17 cellular contexts compared by ENCODE assay signal in the genomic region with DNA sequence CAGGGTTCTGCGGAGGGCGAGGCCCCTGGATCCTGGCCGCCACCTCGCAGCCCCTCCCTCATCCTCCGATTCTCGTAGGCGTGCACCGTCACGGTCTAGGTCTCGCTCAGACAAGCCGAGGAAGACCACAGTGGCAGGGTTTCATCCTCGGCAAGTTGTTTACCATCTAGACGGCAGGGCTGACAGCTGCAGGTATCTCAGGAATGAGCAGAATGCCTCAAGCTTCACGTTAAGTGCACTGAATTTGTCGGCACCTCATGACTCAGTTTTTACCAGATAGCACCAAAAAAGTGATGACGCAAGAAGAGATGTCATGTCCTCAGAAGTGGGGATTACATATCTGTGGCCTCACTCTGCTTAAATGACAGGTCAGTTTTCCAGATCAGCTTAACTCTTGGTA. TPM values are rescaled to one million over a fixed set of nuclear protein-coding genes. Genes with fewer than 3 reads are reported as not detected.
DNase-seq lines count a peak whose midpoint lies in the region; ATAC-seq and TF ChIP-seq lines count a peak whose summit lies in the region.
"Had no signal": no experiment of that assay in that cellular context is flagged by ENCODE, and none has a peak within 500 bp of the region (broad histone marks: within the 10 kb centered on the region; RNA-seq: fewer than 3 reads in every experiment).

No MANE protein-coding gene starts in this region.

- CTCF ChIA-PET in IMR-90 (lab: Yijun Ruan, JAX): no interaction called here
- CTCF ChIA-PET in mammary epithelial cell (lab: Charles Lee; ENCODE audit: low non-redundant PET): interaction anchor here (0.6 kb wide), 1 partner anchor 14 kb away, joined by 7 read pairs; no protein-coding TSS in a partner anchor
- CTCF ChIA-PET in activated CD4-positive, alpha-beta T cell treated with anti-CD3 and anti-CD28 coated beads for 36 hours (lab: Charles Lee): interaction anchor here (0.6 kb wide), 1 partner anchor 929 kb away, joined by 3 read pairs; no protein-coding TSS in a partner anchor
- CTCF ChIA-PET in T-cell (lab: Charles Lee): interaction anchor here in 1 of 2 donors (0.6 kb wide), 1 partner anchor 95 kb away, joined by 6 read pairs; no protein-coding TSS in a partner anchor

- H2AK9ac ChIP-seq in IMR-90 (replicated peaks; ENCODE audit: low read depth, low read length, poor library complexity): no peak overlapping the region

- H3K14ac ChIP-seq in IMR-90 (replicated peaks; ENCODE audit: low read depth, low read length): no peak overlapping the region

- H3K4me1 ChIP-seq in IMR-90 (ENCODE audit: control insufficient read depth, insufficient read depth, low read length) (no peaks in the 10 kb centered on the region), mammary epithelial cell (ENCODE audit: insufficient read depth, low read length) (no peaks in the 10 kb centered on the region)

- whole genome bisulfite sequencing in IMR-90 (ENCODE audit: extremely low coverage in 2 of 2, insufficient read length in 1 of 2), 2 experiments: 3% methylated on average over 8 of the region's 16 CpGs; no CpG with 5 or more reads in 1 of the 2 experiments
- 9% methylated on average over 16 of the region's 16 CpGs for WGBS in mammary epithelial cell (ENCODE audit: low coverage, missing lambda C conversion rate)

- H2BK20ac ChIP-seq in IMR-90 (ENCODE audit: low read depth, low read length): no peak overlapping the region

- no peak for TF ChIP-seq POLR2A in IMR-90 (IDR thresholded peaks at IDR 0.05; ENCODE audit: low read depth, low read length)

- H3K4me3 ChIP-seq in IMR-90 (ENCODE audit: insufficient read depth, low read depth, low read length): no peak overlapping the region
- no peak overlapping the region for H3K4me3 ChIP-seq in mammary epithelial cell (replicated peaks in 1 of 3; ENCODE audit: insufficient read depth in 1 of 3, low read depth in 2 of 3, low read length in 3 of 3)
- H3K4me3 ChIP-seq: cardiac muscle cell had no signal

- H2AK5ac ChIP-seq in IMR-90 (ENCODE audit: low read depth, low read length): no peak overlapping the region

- in situ Hi-C loops in IMR-90 (cut with MboI; ENCODE audit: low sequenced_read_pairs) (no loop called here), mammary epithelial cell (cut with MboI; ENCODE audit: low sequenced_read_pairs in 2 of 2) (no loop called here)

- H2BK120ac ChIP-seq in IMR-90 (ENCODE audit: low read depth, low read length): no peak overlapping the region

- BruUV-seq in IMR-90 (replicated peaks; lab: Mats Ljungman, UMichigan): no TSS peak
- BruUV-seq in mammary epithelial cell (replicated peaks; lab: Mats Ljungman, UMichigan): no TSS peak

- no peak overlapping the region for H3K23ac ChIP-seq in IMR-90 (ENCODE audit: low read depth, low read length)

- no peak overlapping the region for H3K4me3 Mint-ChIP-seq in activated CD4-positive, alpha-beta T cell treated with anti-CD3 and anti-CD28 coated beads for 36 hours
- no peak overlapping the region for H3K4me3 Mint-ChIP-seq in T-cell
- H3K4me3 Mint-ChIP-seq: activated naive CD4-positive, alpha-beta T cell treated with anti-CD3 and anti-CD28 coated beads for 36 hours had no signal

- DNase-seq in A172 (ENCODE audit: low spot score) (peak; percentile 73), IMR-90 (peak; percentile 10), mammary epithelial cell (peak; percentile 31), iPS-NIHi7 (ENCODE audit: extremely low spot score) (peak; percentile 19), T-cell (no peak), NCI-H82 (lab: John Stamatoyannopoulos, UW) (no peak)
- DNase-seq in activated CD4-positive, alpha-beta T cell treated with anti-CD3 and anti-CD28 coated beads for 36 hours: no peak
- DNase-seq: activated CD8-positive, alpha-beta memory T cell treated with anti-CD3 and anti-CD28 coated beads, Interleukin-2, amount 50 U/mL, for 48 hours; activated naive CD4-positive, alpha-beta T cell treated with anti-CD3 and anti-CD28 coated beads for 36 hours; effector memory CD4-positive, alpha-beta T cell; left colon; NCI-H2029; SHP77; substantia nigra had no signal

- H3K36me3 ChIP-seq in IMR-90 (ENCODE audit: control insufficient read depth, insufficient read depth, low read length): no peaks in the 10 kb centered on the region
- H3K36me3 ChIP-seq in mammary epithelial cell (ENCODE audit: insufficient read depth, low read length): no peaks in the 10 kb centered on the region
- H3K36me3 ChIP-seq: cardiac muscle cell had no signal

- dilution Hi-C loops in IMR-90 (cut with HindIII; ENCODE audit: low sequenced_read_pairs, unreplicated experiment) (no loop called here), mammary epithelial cell (cut with HindIII; ENCODE audit: low sequenced_read_pairs) (no loop called here)

- POLR2A ChIA-PET in IMR-90 (lab: Charles Lee; ENCODE audit: unreplicated experiment) (no interaction called here), T-cell (lab: Charles Lee) (no interaction called here)
- POLR2A ChIA-PET in activated CD4-positive, alpha-beta T cell treated with anti-CD3 and anti-CD28 coated beads for 36 hours (lab: Charles Lee): no interaction called here

- no peaks in the 10 kb centered on the region for H3K79me2 ChIP-seq in mammary epithelial cell (ENCODE audit: insufficient read depth, low read length)

- ATAC-seq in IMR-90 (ENCODE audit: low read depth): no peak
- ATAC-seq in activated CD4-positive, alpha-beta T cell treated with anti-CD3 and anti-CD28 coated beads for 36 hours: no peak
- no peak for ATAC-seq in T-cell (replicated peaks in 1 of 4)
- ATAC-seq in GM21528 (IDR thresholded peaks at IDR 0.05; ENCODE audit: low FRiP score, unreplicated experiment): no peak
- ATAC-seq: left colon had no signal

- H3K27ac ChIP-seq in IMR-90 (ENCODE audit: insufficient read depth, low read length) (no peak overlapping the region), mammary epithelial cell (ENCODE audit: insufficient read depth, low read depth, low read length) (no peak overlapping the region)
- H3K27ac ChIP-seq: cardiac muscle cell had no signal

- H3K27me3 Mint-ChIP-seq in activated CD4-positive, alpha-beta T cell treated with anti-CD3 and anti-CD28 coated beads for 36 hours: peaks cover 12% of the 10 kb centered on the region
- H3K27me3 Mint-ChIP-seq in T-cell: peaks cover 8 to 26% of the 10 kb centered on the region in 2 donors

- H4K91ac ChIP-seq in IMR-90 (ENCODE audit: insufficient read depth, low read depth, low read length): no peak overlapping the region

- H3K9me1 ChIP-seq in IMR-90 (ENCODE audit: insufficient read depth, low read length): no peaks in the 10 kb centered on the region

- H4K8ac ChIP-seq in IMR-90 (ENCODE audit: low read depth in 2 of 2, low read length in 2 of 2): no peak overlapping the region

- H3K27me3 ChIP-seq in IMR-90 (ENCODE audit: control insufficient read depth, insufficient read depth, low read length): peaks cover 1% of the 10 kb centered on the region; the same call in 1 of the 2 replicates
- H3K27me3 ChIP-seq in mammary epithelial cell (ENCODE audit: insufficient read depth, low read length): peaks cover 3% of the 10 kb centered on the region

- no peak for TF ChIP-seq CTCF in IMR-90 (conservative IDR thresholded peaks at IDR 0.05; ENCODE audit: low read depth, low read length)
- TF ChIP-seq CTCF in mammary epithelial cell (conservative IDR thresholded peaks at IDR 0.05 in 1 of 2, IDR thresholded peaks at IDR 0.05 in 1 of 2; ENCODE audit: extremely low read depth in 1 of 2, insufficient read depth in 1 of 2, low read depth in 1 of 2, low read length in 2 of 2): no peak

- no peak overlapping the region for H2BK5ac ChIP-seq in IMR-90 (ENCODE audit: low read depth, low read length, poor library complexity, severe bottlenecking)

- H2AFZ ChIP-seq in IMR-90 (replicated peaks; ENCODE audit: low read length, poor library complexity): no peak overlapping the region
- H2AFZ ChIP-seq in mammary epithelial cell (ENCODE audit: low read depth, low read length): no peak overlapping the region

- H4K20me1 ChIP-seq in IMR-90 (ENCODE audit: insufficient read depth, low read length) (no peaks in the 10 kb centered on the region), mammary epithelial cell (ENCODE audit: insufficient read depth, low read length) (no peaks in the 10 kb centered on the region)

- no peak overlapping the region for H2BK15ac ChIP-seq in IMR-90 (ENCODE audit: low read depth, low read length)

- no peak overlapping the region for H3K27ac Mint-ChIP-seq in activated CD4-positive, alpha-beta T cell treated with anti-CD3 and anti-CD28 coated beads for 36 hours
- no peak overlapping the region for H3K27ac Mint-ChIP-seq in T-cell
- H3K27ac Mint-ChIP-seq: activated naive CD4-positive, alpha-beta T cell treated with anti-CD3 and anti-CD28 coated beads for 36 hours had no signal

- no peak overlapping the region for H3K9ac ChIP-seq in IMR-90 (ENCODE audit: low read depth, low read length)
- H3K9ac ChIP-seq in mammary epithelial cell (ENCODE audit: insufficient read depth, low read length): no peak overlapping the region

- H3K36me3 Mint-ChIP-seq in activated CD4-positive, alpha-beta T cell treated with anti-CD3 and anti-CD28 coated beads for 36 hours (ENCODE audit: low read depth): no peaks in the 10 kb centered on the region
- H3K36me3 Mint-ChIP-seq in T-cell: no peaks in the 10 kb centered on the region

- no peak overlapping the region for H3K4ac ChIP-seq in IMR-90 (ENCODE audit: low read depth, low read length)

- peaks cover 2% of the 10 kb centered on the region for H3K9me3 Mint-ChIP-seq in activated CD4-positive, alpha-beta T cell treated with anti-CD3 and anti-CD28 coated beads for 36 hours (ENCODE audit: low read depth)
- H3K9me3 Mint-ChIP-seq in T-cell: peaks cover 3 to 6% (median 4%) of the 10 kb centered on the region in 3 donors
- H3K9me3 Mint-ChIP-seq: activated naive CD4-positive, alpha-beta T cell treated with anti-CD3 and anti-CD28 coated beads for 36 hours had no signal

- no peak for TF ChIP-seq RAD21 in IMR-90 (IDR thresholded peaks at IDR 0.05; ENCODE audit: low read length)

- H3K56ac ChIP-seq in IMR-90 (ENCODE audit: extremely low read depth, insufficient read depth, low read length): no peak overlapping the region

- H3K79me1 ChIP-seq in IMR-90 (ENCODE audit: low read depth in 1 of 2, low read length in 2 of 2): no peaks in the 10 kb centered on the region

- no peaks in the 10 kb centered on the region for H3K4me1 Mint-ChIP-seq in activated CD4-positive, alpha-beta T cell treated with anti-CD3 and anti-CD28 coated beads for 36 hours
- H3K4me1 Mint-ChIP-seq in T-cell: no peaks in the 10 kb centered on the region

- H4K5ac ChIP-seq in IMR-90 (ENCODE audit: low read depth, low read length): no peak overlapping the region

- H3K9me3 ChIP-seq in IMR-90 (ENCODE audit: control insufficient read depth, insufficient read depth, low read length): no peaks in the 10 kb centered on the region
- H3K9me3 ChIP-seq in mammary epithelial cell (replicated peaks; ENCODE audit: insufficient read depth, low read length): no peaks in the 10 kb centered on the region

- no peak overlapping the region for H3K18ac ChIP-seq in IMR-90 (ENCODE audit: low read depth, low read length)

- H3K4me2 ChIP-seq in IMR-90 (ENCODE audit: low read depth, low read length) (no peak overlapping the region), mammary epithelial cell (ENCODE audit: insufficient read depth, low read depth, low read length) (no peak overlapping the region)

- intact Hi-C loops in IMR-90 (cut with micrococcal nuclease): no loop called here
- intact Hi-C loops in mammary epithelial cell (cut with micrococcal nuclease): no loop called here
- intact Hi-C loops in activated CD4-positive, alpha-beta T cell treated with anti-CD3 and anti-CD28 coated beads for 36 hours (cut with DNase I, micrococcal nuclease): no loop called here

RNA-seq across cellular contexts. Expression of a gene that starts 35.1 kb away (rescaled TPM):
- 1.9 and 6.4 TPM in 2 replicates for total RNA-seq in A172 (2014; rRNA removed; shearing (Covaris generic))
- total RNA-seq in IMR-90 (2012; rRNA removed) (not detected in 2 replicates), mammary epithelial cell (not detected), T-cell (not detected)
- polyA plus RNA-seq in IMR-90 (2012; rRNA removed) (not detected in 2 replicates), mammary epithelial cell (not detected)
- polyA plus RNA-seq in IMR-90 (2012; cell fraction: cytosol; rRNA removed): not detected in 2 replicates
- not detected in 2 replicates for polyA plus RNA-seq in IMR-90 (2012; cell fraction: nucleus; rRNA removed; ENCODE audit: low replicate concordance)
- not detected for polyA minus RNA-seq in mammary epithelial cell
- not detected for total RNA-seq in activated CD4-positive, alpha-beta T cell treated with anti-CD3 and anti-CD28 coated beads for 36 hours
- total RNA-seq: activated naive CD4-positive, alpha-beta T cell treated with anti-CD3 and anti-CD28 coated beads for 36 hours; left colon; T-helper 2 cell treated with Interferon-gamma antibody and Interleukin-4, amounts not matched to agents 100 ng/mL and 5 ng/mL, for 36 hours had no signal

Comparison
In these comparisons a context has a peak if more than half of its experiments do, and no peak if none do; other contexts are left out.
1. DNase-seq: peak in A172 (single experiment), IMR-90 (single experiment), mammary epithelial cell (single experiment) and iPS-NIHi7 (single experiment); none in activated CD4-positive, alpha-beta T cell treated with anti-CD3 and anti-CD28 coated beads for 36 hours (single experiment), T-cell (0 of 34) and NCI-H82 (single experiment).